ENCODE assay signal across 12 cellular contexts in genomic region chr11:73570415-73571114, GRCh38. TPM values are rescaled to one million over a fixed set of nuclear protein-coding genes. Genes with fewer than 3 reads are reported as not detected.
DNase-seq lines count a peak whose midpoint lies in the region; ATAC-seq and TF ChIP-seq lines count a peak whose summit lies in the region.
"Had no signal": no experiment of that assay in that cellular context is flagged by ENCODE, and none has a peak within 500 bp of the region (broad histone marks: within the 10 kb centered on the region; RNA-seq: fewer than 3 reads in every experiment).

No MANE protein-coding gene starts in this region.

- no peak overlapping the region for H3K4me3 Mint-ChIP-seq in progenitor cell of endocrine pancreas (ENCODE audit: low read depth)
- H3K4me3 Mint-ChIP-seq: activated naive CD8-positive, alpha-beta T cell; H9 had no signal

- H3K36me3 ChIP-seq in MG63, result no peaks in the 10 kb centered on the region; the same call in none of the 2 replicates
- H3K36me3 ChIP-seq: sigmoid colon, thoracic aorta had no signal

- no peak overlapping the region for H3K27ac Mint-ChIP-seq in progenitor cell of endocrine pancreas
- H3K27ac Mint-ChIP-seq: activated naive CD8-positive, alpha-beta T cell; H9 had no signal

- H3K4me1 Mint-ChIP-seq in progenitor cell of endocrine pancreas (ENCODE audit: low read depth), result peaks cover 15% of the 10 kb centered on the region

- no peaks in the 10 kb centered on the region for H3K9me3 ChIP-seq in MG63
- H3K9me3 ChIP-seq: sigmoid colon, thoracic aorta had no signal

- in situ Hi-C loops in Caki2 (cut with HindIII; ENCODE audit: low pct_unique_long_range_greater_than_20kb, low sequenced_read_pairs), result no loop called here

- no peak overlapping the region for H3K4me3 ChIP-seq in MG63
- H3K4me3 ChIP-seq: sigmoid colon, thoracic aorta had no signal

- no peaks in the 10 kb centered on the region for H3K27me3 ChIP-seq in MG63
- H3K27me3 ChIP-seq: sigmoid colon had no signal

- H3K36me3 Mint-ChIP-seq in progenitor cell of endocrine pancreas (ENCODE audit: insufficient read depth), result peaks cover 13% of the 10 kb centered on the region

- no peak for TF ChIP-seq CTCF in progenitor cell of endocrine pancreas (IDR thresholded peaks at IDR 0.05; ENCODE audit: unreplicated experiment)

- ATAC-seq in GM21825 (IDR thresholded peaks at IDR 0.05; ENCODE audit: unreplicated experiment), result no peak

- peak; percentile 74 for DNase-seq in Caki2 (ENCODE audit: low read depth)
- peak; percentile 34 for DNase-seq in MG63
- peak; percentile 41 for DNase-seq in amniotic epithelial cell (ENCODE audit: low read depth)
- DNase-seq in iris pigment epithelial cell (ENCODE audit: low read depth), result peak; percentile 64
- no peak for DNase-seq in D341Med (ENCODE audit: low spot score)
- DNase-seq in progenitor cell of endocrine pancreas (ENCODE audit: low spot score, unreplicated experiment), result no peak
- DNase-seq in NCI-H2171 (lab: John Stamatoyannopoulos, UW), result no peak
- DNase-seq: H9, sigmoid colon had no signal

- no peaks in the 10 kb centered on the region for H3K27me3 Mint-ChIP-seq in progenitor cell of endocrine pancreas
- H3K27me3 Mint-ChIP-seq: activated naive CD8-positive, alpha-beta T cell had no signal

- peaks cover 6% of the 10 kb centered on the region for H3K9me3 Mint-ChIP-seq in progenitor cell of endocrine pancreas (ENCODE audit: low read depth)

RNA-seq across cellular contexts. Expression of gene FAM168A, which starts 27.3 kb away (rescaled TPM):
- total RNA-seq in Caki2 (2014; rRNA removed; shearing (Covaris generic); ENCODE audit: low replicate concordance), result 6.5 and 9.2 TPM in 2 replicates
- total RNA-seq in MG63 (2014; rRNA removed; shearing (Covaris generic); ENCODE audit: low replicate concordance), result 10.7 and 15.3 TPM in 2 replicates
- 45.2 and 50.8 TPM in 2 replicates for total RNA-seq in progenitor cell of endocrine pancreas

Comparison
In these comparisons a context has a peak if more than half of its experiments do, and no peak if none do; other contexts are left out.
1. DNase-seq: peak in Caki2 (single experiment), MG63 (single experiment), amniotic epithelial cell (single experiment) and iris pigment epithelial cell (single experiment); none in D341Med (single experiment), progenitor cell of endocrine pancreas (single experiment) and NCI-H2171 (single experiment).